8 cellular contexts compared by ENCODE assay signal in the genomic region with DNA sequence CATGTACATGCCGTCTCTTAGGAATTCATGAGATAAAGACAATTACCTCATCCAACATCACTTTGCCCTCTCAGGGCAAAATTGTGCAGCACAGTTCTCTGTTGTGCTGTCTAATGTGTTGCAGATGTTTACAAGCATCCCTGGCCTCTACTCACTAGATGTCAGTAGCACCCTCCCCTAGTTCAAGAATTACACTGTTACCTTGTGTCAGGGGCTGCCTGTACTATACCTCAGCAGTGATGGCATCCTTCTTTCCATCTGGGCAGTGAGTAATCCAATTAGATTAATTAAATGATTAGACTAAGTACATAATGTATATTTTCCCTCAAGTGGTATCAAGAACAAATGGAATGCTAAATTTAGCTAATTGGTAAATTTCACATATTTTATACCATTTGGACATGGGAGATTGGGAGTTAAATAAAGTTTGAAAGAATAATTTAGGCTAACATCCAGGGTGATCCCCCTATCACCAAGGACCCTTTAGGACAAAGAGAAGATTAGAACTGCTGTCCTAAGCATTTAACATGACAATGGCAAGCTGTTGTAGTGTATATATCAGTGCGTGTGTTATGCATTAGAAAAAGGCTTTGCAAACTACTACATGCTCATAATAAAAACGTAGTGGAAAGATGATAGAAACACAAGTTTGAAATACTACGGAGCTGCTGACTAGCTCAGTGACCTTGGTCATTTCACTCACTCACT.
DNase-seq lines count a peak whose midpoint lies in the region; ATAC-seq and TF ChIP-seq lines count a peak whose summit lies in the region.
"Not testable (repeated sequence)": the region's sequence is repeated elsewhere in the genome, so short reads cannot be mapped to it uniquely, and the experiment has no call there.

No MANE protein-coding gene starts in this region.

- DNase-seq in BE2C (peak; percentile 39), NCI-H69 (lab: John Stamatoyannopoulos, UW) (peak; percentile 8)
- not testable (repeated sequence) for DNase-seq in epithelial cell of proximal tubule (ENCODE audit: low read depth)

- H3K36me3 ChIP-seq in BE2C, result not testable (repeated sequence)

- H3K27ac ChIP-seq in VCaP, result not testable (repeated sequence)

- not testable (repeated sequence) for H3K9me3 ChIP-seq in BE2C

- TF ChIP-seq CTCF in BE2C (IDR thresholded peaks at IDR 0.05; ENCODE audit: low read depth, low read length) (peak; percentile 57), VCaP (conservative IDR thresholded peaks at IDR 0.05) (peak; percentile 35; the same call in 1 of the 2 replicates), epithelial cell of proximal tubule (conservative IDR thresholded peaks at IDR 0.05; ENCODE audit: low read depth, low read length) (peak; percentile 8)

- peaks cover 11% of the 10 kb centered on the region for H3K4me1 ChIP-seq in BE2C

- not testable (repeated sequence) for H3K27me3 ChIP-seq in BE2C

- H3K4me3 ChIP-seq in BE2C (ENCODE audit: low read depth, low read length); epithelial cell of proximal tubule (ENCODE audit: low read depth, low read length): not testable (repeated sequence)

- ATAC-seq in GM18498 (IDR thresholded peaks at IDR 0.05; ENCODE audit: unreplicated experiment) (peak; percentile 57), GM21723 (IDR thresholded peaks at IDR 0.05; ENCODE audit: unreplicated experiment) (peak; percentile 55), HG02798 (IDR thresholded peaks at IDR 0.05; ENCODE audit: poor library complexity, unreplicated experiment) (peak; percentile 66), HG03439 (IDR thresholded peaks at IDR 0.05; ENCODE audit: unreplicated experiment) (peak; percentile 51)
